In the genomic region with DNA sequence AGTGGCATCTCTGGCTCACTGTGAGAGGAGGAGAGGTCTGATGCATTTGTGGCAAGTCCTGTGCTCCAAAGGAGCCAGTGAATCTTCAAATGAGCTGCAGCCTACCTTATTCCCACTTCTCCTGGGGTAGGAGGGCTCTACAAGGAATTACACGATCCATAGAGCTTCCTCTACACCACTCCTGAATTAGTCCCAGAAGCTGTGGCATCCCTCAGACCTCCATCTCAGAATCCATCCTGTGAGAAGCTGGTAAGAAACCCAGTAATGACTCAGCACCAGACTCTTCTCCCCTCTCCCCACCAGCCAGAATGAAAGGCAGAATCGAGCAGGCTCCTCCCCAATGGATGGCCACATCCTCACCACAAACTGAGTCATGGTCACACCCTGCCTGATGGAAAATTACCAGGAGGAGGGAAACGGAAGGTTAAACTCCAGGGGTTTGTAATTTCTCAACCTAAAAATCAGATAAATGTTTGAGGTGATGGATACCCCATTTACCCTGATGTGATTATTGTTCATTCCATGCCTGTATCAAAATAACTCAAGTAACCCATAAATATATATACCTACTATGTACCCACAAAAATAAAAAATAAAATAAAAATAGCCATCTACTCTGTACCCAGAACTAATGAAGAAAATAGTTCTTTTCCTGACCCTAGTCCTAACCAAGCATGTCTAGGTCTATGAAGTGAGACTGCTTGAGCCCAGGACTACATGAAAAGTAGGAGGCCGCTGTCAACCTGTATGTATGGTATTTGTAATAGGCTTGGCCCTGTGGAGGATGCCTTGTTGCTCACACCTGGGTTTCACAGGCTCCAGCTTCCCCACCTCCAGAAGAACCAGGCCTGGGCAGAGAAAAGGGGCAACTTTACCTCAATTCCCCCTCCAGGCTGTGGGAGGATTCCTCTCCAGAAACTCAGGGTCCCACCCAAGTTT, we compare ENCODE assay signal across 9 cellular contexts. TPM values are rescaled to one million over a fixed set of nuclear protein-coding genes. Genes with fewer than 3 reads are reported as not detected.
A peak's percentile ranks its signal among the peaks of the same experiment; 100 is the strongest.
DNase-seq lines count a peak whose midpoint lies in the region; ATAC-seq, FAIRE-seq and TF ChIP-seq lines count a peak whose summit lies in the region.
"Had no signal": no experiment of that assay in that cellular context is flagged by ENCODE, and none has a peak within 500 bp of the region (broad histone marks: within the 10 kb centered on the region; RNA-seq: fewer than 3 reads in every experiment).

No MANE protein-coding gene starts in this region.

- peaks cover 13% of the 10 kb centered on the region for H3K79me2 ChIP-seq in K562 (ENCODE audit: control insufficient read depth, insufficient read depth, low read length)

- H3K4me3 Mint-ChIP-seq in T-helper 17 cell: peak overlapping the region; percentile 15
- H3K4me3 Mint-ChIP-seq in mesothelial cell of epicardium: no peak overlapping the region

- in situ Hi-C loops in K562 (cut with MboI): no loop called here

- H3K27me3 ChIP-seq in K562 (ENCODE audit: control insufficient read depth in 2 of 2, insufficient read depth in 2 of 2, low read length in 2 of 2): no peaks in the 10 kb centered on the region

- H3K9me3 Mint-ChIP-seq in mesothelial cell of epicardium: no peaks in the 10 kb centered on the region

- peak; percentile 98 for DNase-seq in AG10803 (ENCODE audit: low read depth)
- DNase-seq in GM19240 (ENCODE audit: insufficient read length, low spot score): peak; percentile 41
- peak in 1 of 3 donors; percentile 35 for DNase-seq in T-helper 17 cell
- peak; percentile 89 to 95 (median 91) for DNase-seq in K562 (ENCODE audit: extremely low read depth in 1 of 4, low spot score in 3 of 4)
- peak in 1 of 2 donors; percentile 68 for DNase-seq in left colon
- DNase-seq in stimulated activated CD8-positive, alpha-beta memory T cell treated with anti-CD3 and anti-CD28 coated beads, Interleukin-7, amount 100 ng/mL, for 4 hours (ENCODE audit: low read depth in 2 of 2): peak; percentile 53 to 71
- no peak for DNase-seq in mesothelial cell of epicardium (ENCODE audit: low spot score in 2 of 2, unreplicated experiment in 2 of 2)

- TF ChIP-seq RAD21 in K562 (CRISPR knock-in tag; conservative IDR thresholded peaks at IDR 0.05 in 1 of 2, IDR thresholded peaks at IDR 0.05 in 1 of 2): no peak; a peak in 1 of 4 replicates

- H3K9me1 ChIP-seq in K562 (ENCODE audit: control insufficient read depth, insufficient read depth, low read length): no peaks in the 10 kb centered on the region

- BruUV-seq in K562 (replicated peaks; lab: Mats Ljungman, UMichigan): no TSS peak

- H3K27ac Mint-ChIP-seq in T-helper 17 cell: peak overlapping the region; percentile 77
- no peak overlapping the region for H3K27ac Mint-ChIP-seq in mesothelial cell of epicardium

- POLR2A ChIA-PET in K562 (lab: Yijun Ruan, JAX): interaction anchor here (2.0 kb wide), 1 partner anchor 11 kb away, joined by 13 read pairs; no protein-coding TSS in a partner anchor

- TF ChIP-seq CTCF in AG10803 (conservative IDR thresholded peaks at IDR 0.05; ENCODE audit: low read length) (no peak), K562 (IDR thresholded peaks at IDR 0.05 in 2 of 3, conservative IDR thresholded peaks at IDR 0.05 in 1 of 3; ENCODE audit: insufficient read depth in 2 of 3, low read depth in 1 of 3, low read length in 3 of 3) (peak in 1 of 3 experiments; percentile 4; a peak in 1 of 6 replicates), mesothelial cell of epicardium (IDR thresholded peaks at IDR 0.05; ENCODE audit: unreplicated experiment) (no peak)

- peaks cover 24 to 34% of the 10 kb centered on the region in 2 experiments for H3K4me1 ChIP-seq in K562 (replicated peaks in 1 of 2; ENCODE audit: control insufficient read depth in 2 of 2, insufficient read depth in 2 of 2, low read length in 2 of 2)
- H3K4me1 ChIP-seq: HAP-1 had no signal

- CTCF ChIA-PET in K562 (lab: Yijun Ruan, JAX; ENCODE audit: low intra/inter-chr PET ratio): no interaction called here

- H3K4me1 Mint-ChIP-seq in T-helper 17 cell: peaks cover 17% of the 10 kb centered on the region
- peaks cover 5% of the 10 kb centered on the region for H3K4me1 Mint-ChIP-seq in mesothelial cell of epicardium

- 4% methylated on average over 4 of the region's 4 CpGs for WGBS in K562 (ENCODE audit: insufficient coverage, low coverage, missing lambda C conversion rate)

- FAIRE-seq in K562 (lab: Jason Lieb, UNC): peak; percentile 100

- H3K9ac ChIP-seq in K562 (ENCODE audit: insufficient read depth in 1 of 2, low read depth in 2 of 2, low read length in 2 of 2): peak overlapping the region; percentile 83 to 91; a peak in 3 of 4 replicates

- no peaks in the 10 kb centered on the region for H3K9me3 ChIP-seq in T-helper 17 cell (ENCODE audit: control insufficient read depth, low read length, poor library complexity, severe bottlenecking)
- H3K9me3 ChIP-seq in K562 (replicated peaks; ENCODE audit: control insufficient read depth, insufficient read depth, low read depth, low read length): no peaks in the 10 kb centered on the region
- H3K9me3 ChIP-seq: HAP-1 had no signal

- H3K4me3 ChIP-seq in AG10803 (ENCODE audit: low read length) (peak overlapping the region; percentile 66), K562 (peak overlapping the region; percentile 54)
- H3K4me3 ChIP-seq: HAP-1 had no signal

- peak overlapping the region; percentile 79 for H2AFZ ChIP-seq in K562 (ENCODE audit: low read depth, low read length)

- peak overlapping the region; percentile 97 for H3K27ac ChIP-seq in K562 (ENCODE audit: extremely low read depth, low read depth, low read length)

- intact Hi-C loops in K562 (cut with micrococcal nuclease) (loop anchor here (2.0 to 10.0 kb wide), 2 partner anchors 35 to 237 kb away; a partner anchor contains a TSS), left colon (cut with DNase I, micrococcal nuclease) (no loop called here)

- peak overlapping the region; percentile 96 for H3K4me2 ChIP-seq in K562 (ENCODE audit: insufficient read depth, low read length)

- H3K36me3 Mint-ChIP-seq in T-helper 17 cell (ENCODE audit: low read depth) (peaks cover 4% of the 10 kb centered on the region), mesothelial cell of epicardium (peaks cover 15% of the 10 kb centered on the region)

- no peaks in the 10 kb centered on the region for H4K20me1 ChIP-seq in K562 (replicated peaks; ENCODE audit: control insufficient read depth, insufficient read depth, low read length)

- peaks cover 29% of the 10 kb centered on the region; the same call in 2 of the 3 replicates for H3K36me3 ChIP-seq in K562 (ENCODE audit: control insufficient read depth, insufficient read depth, low read length)

- peak; percentile 88 for TF ChIP-seq POLR2A in K562 (conservative IDR thresholded peaks at IDR 0.05)

- peak; percentile 61 for ATAC-seq in HG03571 (IDR thresholded peaks at IDR 0.05; ENCODE audit: unreplicated experiment)
- ATAC-seq in T-helper 17 cell: peak; percentile 69
- peak; percentile 97 for ATAC-seq in K562
- ATAC-seq in left colon: peak; percentile 70

- TF ChIP-seq EP300 in K562 (IDR thresholded peaks at IDR 0.05; ENCODE audit: low read length): peak; percentile 88

- H3K27me3 Mint-ChIP-seq in T-helper 17 cell (no peaks in the 10 kb centered on the region), mesothelial cell of epicardium (ENCODE audit: low read depth) (no peaks in the 10 kb centered on the region)

RNA-seq across cellular contexts. Expression of a gene that starts 6.6 kb away (rescaled TPM):
- 100 to 1,000 TPM; 343 to 428 TPM for total RNA-seq in T-helper 17 cell
- 776 and 1,084 TPM in 2 replicates for total RNA-seq in K562 (2011; cell fraction: chromatin; rRNA removed; ENCODE audit: low replicate concordance)
- total RNA-seq in K562 (2011; cell fraction: nucleolus; rRNA removed): 622 and 649 TPM in 2 replicates
- total RNA-seq in K562 (2011; cell fraction: nucleoplasm; rRNA removed): 690 and 711 TPM in 2 replicates
- total RNA-seq in K562 (2014; rRNA removed): 368 and 422 TPM in 2 replicates
- 309 and 338 TPM in 2 replicates for total RNA-seq in K562 (2014; rRNA removed; fragmentation: Illumina TruSeq; extraction: Trizol)
- 472 and 481 TPM in 2 replicates for total RNA-seq in K562 (2015; rRNA removed; fragmentation: Illumina TruSeq; extraction: Trizol)
- total RNA-seq in K562 (2021): 466 and 471 TPM in 2 replicates
- polyA plus RNA-seq in K562 (2011; rRNA removed): 825 and 845 TPM in 2 replicates
- polyA plus RNA-seq in K562 (2011; cell fraction: cytosol; rRNA removed): 818 and 936 TPM in 2 replicates
- polyA plus RNA-seq in K562 (2011; cell fraction: nucleus; rRNA removed): 810 and 976 TPM in 2 replicates
- polyA plus RNA-seq in K562 (2012): 655 and 840 TPM in 2 replicates
- polyA plus RNA-seq in K562 (2014; fragmentation: Illumina TruSeq; extraction: Trizol): 507 and 521 TPM in 2 replicates
- polyA plus RNA-seq in K562 (2014; fragmentation: Nextera tagmentation; extraction: Ambion mirVana): 100 to 1,000 TPM; 140 to 308 TPM
- 383 and 417 TPM in 2 replicates for polyA plus RNA-seq in K562 (2014; rRNA removed)
- 1,620 and 1,672 TPM in 2 replicates for polyA minus RNA-seq in K562 (2011; rRNA and poly(A)+ RNA removed)
- 474 and 637 TPM in 2 replicates for polyA minus RNA-seq in K562 (2011; cell fraction: cytosol; rRNA and poly(A)+ RNA removed)
- polyA minus RNA-seq in K562 (2011; cell fraction: nucleus; rRNA and poly(A)+ RNA removed): 388 and 642 TPM in 2 replicates
- 100 to 1,000 TPM; 407 to 466 TPM for total RNA-seq in left colon
- 424 to 453 TPM (median 452 TPM) in 3 replicates for total RNA-seq in mesothelial cell of epicardium

RNA-seq across cellular contexts. Expression of a gene that starts 34.8 kb away (rescaled TPM):
- total RNA-seq in T-helper 17 cell (100 to 1,000 TPM; 109 to 112 TPM), K562 (2014; rRNA removed) (24.1 and 24.9 TPM in 2 replicates), K562 (2014; rRNA removed; fragmentation: Illumina TruSeq; extraction: Trizol) (26.3 and 28.3 TPM in 2 replicates), K562 (2015; rRNA removed; fragmentation: Illumina TruSeq; extraction: Trizol) (25.2 and 27.8 TPM in 2 replicates), K562 (2021) (35.0 and 42.9 TPM in 2 replicates), left colon (10 to 100 TPM; 39.1 to 40.8 TPM), mesothelial cell of epicardium (127 to 138 TPM (median 134 TPM) in 3 replicates)
- 208 and 213 TPM in 2 replicates for total RNA-seq in K562 (2011; cell fraction: chromatin; rRNA removed; ENCODE audit: low replicate concordance)
- 96.4 and 99.1 TPM in 2 replicates for total RNA-seq in K562 (2011; cell fraction: nucleolus; rRNA removed)
- total RNA-seq in K562 (2011; cell fraction: nucleoplasm; rRNA removed): 121 and 131 TPM in 2 replicates
- polyA plus RNA-seq in K562 (2011; rRNA removed) (83.2 and 105 TPM in 2 replicates), K562 (2014; fragmentation: Illumina TruSeq; extraction: Trizol) (34.4 and 41.7 TPM in 2 replicates), K562 (2014; fragmentation: Nextera tagmentation; extraction: Ambion mirVana) (10 to 100 TPM; 14.8 to 18.9 TPM), K562 (2014; rRNA removed) (39.3 and 43.4 TPM in 2 replicates)
- polyA plus RNA-seq in K562 (2011; cell fraction: cytosol; rRNA removed): 42.2 and 64.2 TPM in 2 replicates
- polyA plus RNA-seq in K562 (2011; cell fraction: nucleus; rRNA removed): 595 and 718 TPM in 2 replicates
- polyA plus RNA-seq in K562 (2012): 35.3 and 84.4 TPM in 2 replicates
- 53.4 and 76.3 TPM in 2 replicates for polyA minus RNA-seq in K562 (2011; rRNA and poly(A)+ RNA removed)
- 12.4 and 15.7 TPM in 2 replicates for polyA minus RNA-seq in K562 (2011; cell fraction: cytosol; rRNA and poly(A)+ RNA removed)
- polyA minus RNA-seq in K562 (2011; cell fraction: nucleus; rRNA and poly(A)+ RNA removed): 62.1 and 102 TPM in 2 replicates

RNA-seq across cellular contexts. Expression of a gene that starts 40.0 kb away (rescaled TPM):
- not detected for total RNA-seq in T-helper 17 cell
- 0.28 TPM in 1 of 2 replicates, not detected in the other for total RNA-seq in K562 (2011; cell fraction: chromatin; rRNA removed; ENCODE audit: low replicate concordance)
- 0.17 and 0.26 TPM in 2 replicates for total RNA-seq in K562 (2011; cell fraction: nucleolus; rRNA removed)
- 0.15 TPM in 1 of 2 replicates, not detected in the other for total RNA-seq in K562 (2011; cell fraction: nucleoplasm; rRNA removed)
- total RNA-seq in K562 (2014; rRNA removed): not detected in 2 replicates
- total RNA-seq in K562 (2014; rRNA removed; fragmentation: Illumina TruSeq; extraction: Trizol): not detected in 2 replicates
- not detected in 2 replicates for total RNA-seq in K562 (2015; rRNA removed; fragmentation: Illumina TruSeq; extraction: Trizol)
- not detected in 2 replicates for total RNA-seq in K562 (2021)
- 0.14 and 0.22 TPM in 2 replicates for polyA plus RNA-seq in K562 (2011; rRNA removed)
- polyA plus RNA-seq in K562 (2011; cell fraction: cytosol; rRNA removed): 0.03 and 0.16 TPM in 2 replicates
- polyA plus RNA-seq in K562 (2011; cell fraction: nucleus; rRNA removed): 0.14 and 1.1 TPM in 2 replicates
- not detected in 2 replicates for polyA plus RNA-seq in K562 (2012)
- not detected in 2 replicates for polyA plus RNA-seq in K562 (2014; fragmentation: Illumina TruSeq; extraction: Trizol)
- polyA plus RNA-seq in K562 (2014; fragmentation: Nextera tagmentation; extraction: Ambion mirVana): not detected
- polyA plus RNA-seq in K562 (2014; rRNA removed): 0.08 TPM in 1 of 2 replicates, not detected in the other
- polyA minus RNA-seq in K562 (2011; rRNA and poly(A)+ RNA removed): 0.14 TPM in 1 of 2 replicates, not detected in the other
- not detected in 2 replicates for polyA minus RNA-seq in K562 (2011; cell fraction: cytosol; rRNA and poly(A)+ RNA removed)
- polyA minus RNA-seq in K562 (2011; cell fraction: nucleus; rRNA and poly(A)+ RNA removed): 0.40 TPM in 1 of 2 replicates, not detected in the other
- total RNA-seq in left colon: 1 to 10 TPM; 1.0 to 6.3 TPM
- 2.0 to 3.5 TPM (median 2.6 TPM) in 3 replicates for total RNA-seq in mesothelial cell of epicardium

Comparison
In these comparisons a context has a peak if more than half of its experiments do, and no peak if none do; other contexts are left out.
1. DNase-seq: peak in AG10803 (single experiment), GM19240 (single experiment), K562 (4 of 4) and stimulated activated CD8-positive, alpha-beta memory T cell treated with anti-CD3 and anti-CD28 coated beads, Interleukin-7, amount 100 ng/mL, for 4 hours (2 of 2); none in mesothelial cell of epicardium (0 of 2).
2. Peak in every context shown above with its lines, with median percentiles within 50 percentile points of each other: ATAC-seq.